In the genomic region with DNA sequence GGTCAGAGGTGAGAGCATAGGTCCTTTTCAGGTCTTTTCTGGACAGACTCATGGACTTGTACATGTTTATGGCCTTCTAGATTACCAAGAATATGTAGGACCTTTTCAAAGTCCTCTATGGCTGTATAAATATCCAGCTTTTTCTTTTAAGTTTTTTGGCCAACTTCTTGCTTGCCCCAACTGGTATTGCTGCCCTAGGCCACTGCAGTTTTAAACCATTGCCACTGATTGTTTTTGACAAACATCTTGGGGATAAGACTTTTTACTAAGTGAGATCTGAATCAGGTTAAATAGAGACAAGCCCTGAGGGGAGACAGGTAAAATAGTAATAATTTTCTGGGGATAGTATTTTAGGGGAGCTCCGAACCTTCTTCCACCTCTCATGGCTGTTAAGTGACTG, we compare ENCODE assay signal across 24 cellular contexts.
"Had no signal": no experiment of that assay in that cellular context is flagged by ENCODE, and none has a peak within 500 bp of the region (broad histone marks: within the 10 kb centered on the region; RNA-seq: fewer than 3 reads in every experiment).

No MANE protein-coding gene starts in this region.

- FAIRE-seq: colon, endometrium, frontal cortex, islet of Langerhans, keratinocyte had no signal

- H3K27ac Mint-ChIP-seq: mesothelial cell of epicardium, naive B cell had no signal

- H3K27me3 ChIP-seq: dorsolateral prefrontal cortex, foreskin keratinocyte, gastroesophageal sphincter, heart left ventricle, left lung had no signal

- DNase-seq: dermis blood vessel endothelial cell; dorsolateral prefrontal cortex; effector CD4-positive, alpha-beta T cell; effector memory CD4-positive, alpha-beta T cell; foreskin keratinocyte; heart left ventricle; hippocampal formation; left cardiac atrium; left lung; left ventricle myocardium superior; lower lobe of right lung; mesenchymal stem cell; mucosa of descending colon; naive B cell had no signal

- H3K4me1 Mint-ChIP-seq: mesothelial cell of epicardium, naive B cell had no signal

- H3K4me3 Mint-ChIP-seq: mesothelial cell of epicardium, naive B cell had no signal

- H3K36me3 ChIP-seq: gastroesophageal sphincter, heart left ventricle, left lung, lower lobe of right lung had no signal

- H3K4me1 ChIP-seq: foreskin keratinocyte had no signal

- ATAC-seq: esophagus mucosa, foreskin keratinocyte, gastroesophageal sphincter, heart left ventricle, left cardiac atrium, left lung, left ventricle myocardium superior, lower lobe of right lung, mucosa of descending colon had no signal

- H3K4me3 ChIP-seq: coronary artery, dorsolateral prefrontal cortex, gastroesophageal sphincter, heart left ventricle, left lung, lower lobe of right lung, mucosa of descending colon had no signal

- H3K27ac ChIP-seq: coronary artery, dorsolateral prefrontal cortex, epithelial cell of prostate, foreskin keratinocyte, gastroesophageal sphincter, heart left ventricle, left lung, lower lobe of right lung had no signal
